In genomic region chr18:49461602-49461977, GRCh38 we compare ENCODE assay signal across 15 cellular contexts. TPM values are rescaled to one million over a fixed set of nuclear protein-coding genes. Genes with fewer than 3 reads are reported as not detected.
DNase-seq lines count a peak whose midpoint lies in the region; ATAC-seq and TF ChIP-seq lines count a peak whose summit lies in the region.
"Had no signal": no experiment of that assay in that cellular context is flagged by ENCODE, and none has a peak within 500 bp of the region (broad histone marks: within the 10 kb centered on the region; RNA-seq: fewer than 3 reads in every experiment).

No MANE protein-coding gene starts in this region.

- 96% methylated on average over 4 of the region's 4 CpGs for WGBS in right cardiac atrium

- H3K36me3 ChIP-seq in left ventricle myocardium inferior = no peaks in the 10 kb centered on the region
- H3K36me3 ChIP-seq: BE2C, tibial nerve had no signal

- peak overlapping the region; percentile 91 for H3K4me3 ChIP-seq in left ventricle myocardium inferior
- no peak overlapping the region for H3K4me3 ChIP-seq in right cardiac atrium (ENCODE audit: low read length)

- H3K4me1 ChIP-seq in left ventricle myocardium inferior (peaks cover 36% of the 10 kb centered on the region), right cardiac atrium (ENCODE audit: control insufficient read depth, insufficient read depth, low read length) (peaks cover 7% of the 10 kb centered on the region)
- H3K4me1 ChIP-seq: BE2C had no signal

- H3K27ac ChIP-seq in left ventricle myocardium inferior (replicated peaks) (no peak overlapping the region), right cardiac atrium (ENCODE audit: low read length) (no peak overlapping the region)

- H3K9me3 Mint-ChIP-seq in T-cell (no peaks in the 10 kb centered on the region), endothelial cell (ENCODE audit: unreplicated experiment) (no peaks in the 10 kb centered on the region)
- no peaks in the 10 kb centered on the region for H3K9me3 Mint-ChIP-seq in stimulated activated effector memory CD8-positive, alpha-beta T cell treated with anti-CD3 and anti-CD28 coated beads, Interleukin-12 subunit alpha, Interleukin-12 subunit beta, amount 100 ng/mL, for 72 hours

- H3K27me3 ChIP-seq in left ventricle myocardium inferior (ENCODE audit: low read depth) (no peaks in the 10 kb centered on the region), right cardiac atrium (ENCODE audit: control insufficient read depth, insufficient read depth) (no peaks in the 10 kb centered on the region)
- H3K27me3 ChIP-seq: BE2C, tibial nerve had no signal

- H3K27ac Mint-ChIP-seq in T-cell = peak overlapping the region; percentile 13 to 97
- no peak overlapping the region for H3K27ac Mint-ChIP-seq in endothelial cell (ENCODE audit: unreplicated experiment)
- no peak overlapping the region for H3K27ac Mint-ChIP-seq in stimulated activated effector memory CD8-positive, alpha-beta T cell treated with anti-CD3 and anti-CD28 coated beads, Interleukin-12 subunit alpha, Interleukin-12 subunit beta, amount 100 ng/mL, for 72 hours

- no peak for DNase-seq in left ventricle myocardium inferior
- DNase-seq in right cardiac atrium = no peak
- DNase-seq in T-cell = no peak
- no peak for DNase-seq in endothelial cell (ENCODE audit: low spot score)
- DNase-seq in stimulated activated effector memory CD8-positive, alpha-beta T cell treated with anti-CD3 and anti-CD28 coated beads, Interleukin-12 subunit alpha, Interleukin-12 subunit beta, amount 100 ng/mL, for 72 hours (ENCODE audit: low spot score in 2 of 2) = no peak
- no peak for DNase-seq in Ammon's horn (ENCODE audit: low spot score)
- DNase-seq in AG20443 (ENCODE audit: low spot score) = no peak
- no peak for DNase-seq in NCI-H1930 (lab: John Stamatoyannopoulos, UW)
- DNase-seq: BE2C, cortex of kidney, NCI-H2029 treated with DMSO at 0.1 percent for 48 hours, NCI-H510A treated with DMSO at 0.1 percent for 48 hours, SHP77, T1000 had no signal

- TF ChIP-seq CTCF in left ventricle myocardium inferior (IDR thresholded peaks at IDR 0.05; ENCODE audit: borderline replicate concordance) = no peak
- no peak for TF ChIP-seq CTCF in endothelial cell (IDR thresholded peaks at IDR 0.05; ENCODE audit: unreplicated experiment)

- H3K36me3 Mint-ChIP-seq in T-cell (no peaks in the 10 kb centered on the region), endothelial cell (ENCODE audit: low read depth, unreplicated experiment) (no peaks in the 10 kb centered on the region)
- H3K36me3 Mint-ChIP-seq in stimulated activated effector memory CD8-positive, alpha-beta T cell treated with anti-CD3 and anti-CD28 coated beads, Interleukin-12 subunit alpha, Interleukin-12 subunit beta, amount 100 ng/mL, for 72 hours = peaks cover 5% of the 10 kb centered on the region

- H3K9me3 ChIP-seq in left ventricle myocardium inferior (replicated peaks) = no peaks in the 10 kb centered on the region
- H3K9me3 ChIP-seq in right cardiac atrium (ENCODE audit: control insufficient read depth, low read length) = no peaks in the 10 kb centered on the region
- H3K9me3 ChIP-seq: BE2C, tibial nerve had no signal

- CTCF ChIA-PET in T-cell (lab: Charles Lee) = interaction anchor here (0.7 to 1.2 kb wide), 3 partner anchors 25 to 721 kb away, joined by 3 to 7 read pairs (median 3); partner anchors contain the start of gene C18orf32 (in 1 of the 2)

- POLR2A ChIA-PET in T-cell (lab: Charles Lee) = interaction anchor here in 1 of 2 donors (0.7 kb wide), 1 partner anchor 39 kb away, joined by 7 read pairs; no protein-coding TSS in a partner anchor

- intact Hi-C loops in left ventricle myocardium inferior (cut with micrococcal nuclease) (no loop called here), right cardiac atrium (cut with DNase I) (no loop called here)

- H3K27me3 Mint-ChIP-seq in T-cell (peaks cover 0 to 1% of the 10 kb centered on the region in 2 donors), endothelial cell (ENCODE audit: unreplicated experiment) (peaks cover 2% of the 10 kb centered on the region)

- ATAC-seq in right cardiac atrium (no peak), T-cell (replicated peaks in 1 of 4) (no peak)
- ATAC-seq in stimulated activated effector memory CD8-positive, alpha-beta T cell treated with anti-CD3 and anti-CD28 coated beads, Interleukin-12 subunit alpha, Interleukin-12 subunit beta, amount 100 ng/mL, for 72 hours = no peak

- H3K4me1 Mint-ChIP-seq in T-cell = peaks cover 37 to 40% (median 39%) of the 10 kb centered on the region in 3 donors
- H3K4me1 Mint-ChIP-seq in endothelial cell (ENCODE audit: unreplicated experiment) = peaks cover 28% of the 10 kb centered on the region
- H3K4me1 Mint-ChIP-seq in stimulated activated effector memory CD8-positive, alpha-beta T cell treated with anti-CD3 and anti-CD28 coated beads, Interleukin-12 subunit alpha, Interleukin-12 subunit beta, amount 100 ng/mL, for 72 hours = peaks cover 29% of the 10 kb centered on the region

- H3K4me3 Mint-ChIP-seq in T-cell = peak overlapping the region; percentile 77 to 90 (median 88)
- H3K4me3 Mint-ChIP-seq in endothelial cell (ENCODE audit: unreplicated experiment) = peak overlapping the region; percentile 42
- H3K4me3 Mint-ChIP-seq in stimulated activated effector memory CD8-positive, alpha-beta T cell treated with anti-CD3 and anti-CD28 coated beads, Interleukin-12 subunit alpha, Interleukin-12 subunit beta, amount 100 ng/mL, for 72 hours = peak overlapping the region; percentile 69

RNA-seq across cellular contexts. Expression of gene DYM, which starts 1.1 kb away (rescaled TPM):
- total RNA-seq in left ventricle myocardium inferior (41.2 TPM), right cardiac atrium (10 to 100 TPM; 50.0 to 59.7 (median 50.9) TPM), T-cell (10 to 100 TPM; 57.5 to 76.8 (median 61.6) TPM), endothelial cell (ENCODE audit: unreplicated experiment) (73.6 TPM)
- polyA plus RNA-seq in right cardiac atrium = 13.1 TPM

RNA-seq across cellular contexts. Expression of gene C18orf32, which starts 25.4 kb away (rescaled TPM):
- total RNA-seq in left ventricle myocardium inferior (57.4 TPM), right cardiac atrium (10 to 100 TPM; 64.7 to 79.6 (median 72.8) TPM), T-cell (10 to 100 TPM; 26.0 to 45.2 (median 40.2) TPM), endothelial cell (ENCODE audit: unreplicated experiment) (33.2 TPM)
- polyA plus RNA-seq in right cardiac atrium = 120 TPM

RNA-seq across cellular contexts. Expression of gene RPL17, which starts 30.7 kb away (rescaled TPM):
- total RNA-seq in left ventricle myocardium inferior (738 TPM), right cardiac atrium (1,000 to 10,000 TPM in 2 of 4 donors, 100 to 1,000 TPM in 2; 949 to 1,084 (median 1,011) TPM), T-cell (1,000 to 10,000 TPM; 2,227 to 2,547 (median 2,295) TPM), endothelial cell (ENCODE audit: unreplicated experiment) (2,115 TPM)
- 1,230 TPM for polyA plus RNA-seq in right cardiac atrium

Comparison
In these comparisons a context has a peak if more than half of its experiments do, and no peak if none do; other contexts are left out.
1. H3K27ac Mint-ChIP-seq: peak in T-cell (2 of 2); none in endothelial cell (single experiment) and stimulated activated effector memory CD8-positive, alpha-beta T cell treated with anti-CD3 and anti-CD28 coated beads, Interleukin-12 subunit alpha, Interleukin-12 subunit beta, amount 100 ng/mL, for 72 hours (single experiment).
2. Peak in every context shown above with its lines, with median percentiles within 50 percentile points of each other: H3K4me3 Mint-ChIP-seq.